8 cellular contexts compared by ENCODE assay signal in genomic region chr1:173870252-173871075, GRCh38. TPM values are rescaled to one million over a fixed set of nuclear protein-coding genes. Genes with fewer than 3 reads are reported as not detected.
A peak's percentile ranks its signal among the peaks of the same experiment; 100 is the strongest.
DNase-seq lines count a peak whose midpoint lies in the region; ATAC-seq and TF ChIP-seq lines count a peak whose summit lies in the region.

No MANE protein-coding gene starts in this region.

- H3K27me3 ChIP-seq in sigmoid colon, result no peaks in the 10 kb centered on the region

- H3K4me3 ChIP-seq in GM08714 (ENCODE audit: low read length) (peak overlapping the region; percentile 21; the same call in 1 of the 2 replicates), sigmoid colon (no peak overlapping the region)

- no peaks in the 10 kb centered on the region for H3K27me3 Mint-ChIP-seq in natural killer cell treated with Interleukin-12 subunit alpha and Interleukin-12 subunit beta and Interleukin-15 and Interleukin-18, amount 100 ng/mL, for 72 hours

- H3K9me3 Mint-ChIP-seq in natural killer cell treated with Interleukin-12 subunit alpha and Interleukin-12 subunit beta and Interleukin-15 and Interleukin-18, amount 100 ng/mL, for 72 hours, result no peaks in the 10 kb centered on the region

- WGBS in sigmoid colon, 2 donors, result 72 to 80% methylated on average over 15 of the region's 15 CpGs

- no peak overlapping the region for H3K27ac ChIP-seq in sigmoid colon

- H3K27ac Mint-ChIP-seq in natural killer cell treated with Interleukin-12 subunit alpha and Interleukin-12 subunit beta and Interleukin-15 and Interleukin-18, amount 100 ng/mL, for 72 hours, result peak overlapping the region; percentile 92

- intact Hi-C loops in sigmoid colon (cut with DNase I), result no loop called here

- no peak for TF ChIP-seq POLR2A in sigmoid colon (IDR thresholded peaks at IDR 0.05)

- peaks cover 0 to 34% (median 24%) of the 10 kb centered on the region in 4 donors for H3K4me1 ChIP-seq in sigmoid colon

- TF ChIP-seq EP300 in sigmoid colon (IDR thresholded peaks at IDR 0.05), result no peak

- TF ChIP-seq CTCF in sigmoid colon (IDR thresholded peaks at IDR 0.05), result no peak

- H3K36me3 Mint-ChIP-seq in natural killer cell treated with Interleukin-12 subunit alpha and Interleukin-12 subunit beta and Interleukin-15 and Interleukin-18, amount 100 ng/mL, for 72 hours, result peaks cover 30% of the 10 kb centered on the region

- H3K9me3 ChIP-seq in sigmoid colon, result no peaks in the 10 kb centered on the region

- peak; percentile 46 to 47 for DNase-seq in activated T-cell treated with anti-CD3 and anti-CD28 coated beads, Interleukin-2, amount 50 U/mL, for 48 hours
- peak; percentile 83 for DNase-seq in natural killer cell treated with Interleukin-12 subunit alpha and Interleukin-12 subunit beta and Interleukin-15 and Interleukin-18, amount 100 ng/mL, for 72 hours (ENCODE audit: low spot score)
- DNase-seq in NCI-H526 treated with DMSO at 0.1 percent for 48 hours (lab: John Stamatoyannopoulos, UW) (no peak), SKM-1 treated with dmso at 0.1 percent for 144 hours (lab: John Stamatoyannopoulos, UW; ENCODE audit: unreplicated experiment) (no peak), sigmoid colon (no peak)

- H3K36me3 ChIP-seq in sigmoid colon, result peaks cover 0 to 44% (median 4%) of the 10 kb centered on the region in 4 donors

- peak overlapping the region; percentile 99 for H3K4me3 Mint-ChIP-seq in natural killer cell treated with Interleukin-12 subunit alpha and Interleukin-12 subunit beta and Interleukin-15 and Interleukin-18, amount 100 ng/mL, for 72 hours

- ATAC-seq in HG02885 (IDR thresholded peaks at IDR 0.05; ENCODE audit: poor library complexity, unreplicated experiment) (peak; percentile 25), GM18873 (IDR thresholded peaks at IDR 0.05; ENCODE audit: low FRiP score, unreplicated experiment) (no peak)
- peak; percentile 41 to 56 for ATAC-seq in natural killer cell treated with Interleukin-12 subunit alpha and Interleukin-12 subunit beta and Interleukin-15 and Interleukin-18, amount 100 ng/mL, for 72 hours

- H3K4me1 Mint-ChIP-seq in natural killer cell treated with Interleukin-12 subunit alpha and Interleukin-12 subunit beta and Interleukin-15 and Interleukin-18, amount 100 ng/mL, for 72 hours (ENCODE audit: low read depth in 2 of 2), result peaks cover 45 to 68% of the 10 kb centered on the region in 2 donors

RNA-seq across cellular contexts. Expression of gene ZBTB37, which starts 2.3 kb away (rescaled TPM):
- total RNA-seq in natural killer cell treated with Interleukin-12 subunit alpha and Interleukin-12 subunit beta and Interleukin-15 and Interleukin-18, amount 100 ng/mL, for 72 hours, result 10 to 100 TPM; 15.6 to 19.7 TPM
- total RNA-seq in sigmoid colon, result 1 to 10 TPM; 7.5 to 8.6 (median 8.0) TPM
- 1 to 10 TPM in 1 of 3 donors, under 1 TPM in 2; under 0.01 to 2.5 (median 0.46) TPM for polyA plus RNA-seq in sigmoid colon

RNA-seq across cellular contexts. Expression of gene GAS5, which starts 2.7 kb away (rescaled TPM):
- 100 to 1,000 TPM; 391 to 659 TPM for total RNA-seq in natural killer cell treated with Interleukin-12 subunit alpha and Interleukin-12 subunit beta and Interleukin-15 and Interleukin-18, amount 100 ng/mL, for 72 hours
- 100 to 1,000 TPM; 443 to 618 (median 542) TPM for total RNA-seq in sigmoid colon
- 100 to 1,000 TPM; 323 to 804 (median 459) TPM for polyA plus RNA-seq in sigmoid colon

RNA-seq across cellular contexts. Expression of gene CENPL, which starts 45.8 kb away (rescaled TPM):
- total RNA-seq in natural killer cell treated with Interleukin-12 subunit alpha and Interleukin-12 subunit beta and Interleukin-15 and Interleukin-18, amount 100 ng/mL, for 72 hours, result 10 to 100 TPM; 23.4 to 38.7 TPM
- 1 to 10 TPM; 3.8 to 7.8 (median 5.4) TPM for total RNA-seq in sigmoid colon
- 1 to 10 TPM; 1.8 to 5.7 (median 4.9) TPM for polyA plus RNA-seq in sigmoid colon

RNA-seq across cellular contexts. Expression of gene DARS2, which starts 46.0 kb away (rescaled TPM):
- total RNA-seq in natural killer cell treated with Interleukin-12 subunit alpha and Interleukin-12 subunit beta and Interleukin-15 and Interleukin-18, amount 100 ng/mL, for 72 hours, result 10 to 100 TPM; 27.8 to 40.9 TPM
- 1 to 10 TPM; 5.2 to 10.0 (median 7.3) TPM for total RNA-seq in sigmoid colon
- 10 to 100 TPM in 2 of 3 donors, 1 to 10 TPM in 1; 8.4 to 15.7 (median 10.4) TPM for polyA plus RNA-seq in sigmoid colon

RNA-seq across cellular contexts. Expression of gene SERPINC1, which starts 46.7 kb away (rescaled TPM):
- total RNA-seq in natural killer cell treated with Interleukin-12 subunit alpha and Interleukin-12 subunit beta and Interleukin-15 and Interleukin-18, amount 100 ng/mL, for 72 hours, result under 1 TPM in 1 of 2 donors, not detected in 1; 0.36 TPM
- not detected for total RNA-seq in sigmoid colon
- polyA plus RNA-seq in sigmoid colon, result under 1 TPM in 1 of 3 donors, not detected in 2; 0.10 TPM

Comparison
In these comparisons a context has a peak if more than half of its experiments do, and no peak if none do; other contexts are left out.
1. DNase-seq: peak in activated T-cell treated with anti-CD3 and anti-CD28 coated beads, Interleukin-2, amount 50 U/mL, for 48 hours (2 of 2) and natural killer cell treated with Interleukin-12 subunit alpha and Interleukin-12 subunit beta and Interleukin-15 and Interleukin-18, amount 100 ng/mL, for 72 hours (single experiment); none in NCI-H526 treated with DMSO at 0.1 percent for 48 hours (single experiment), SKM-1 treated with dmso at 0.1 percent for 144 hours (single experiment) and sigmoid colon (single experiment).